8 cellular contexts compared by ENCODE assay signal in genomic region chr11:120337133-120337895, GRCh38. TPM values are rescaled to one million over a fixed set of nuclear protein-coding genes. Genes with fewer than 3 reads are reported as not detected.
DNase-seq lines count a peak whose midpoint lies in the region; ATAC-seq and TF ChIP-seq lines count a peak whose summit lies in the region.

No MANE protein-coding gene starts in this region.

- no peaks in the 10 kb centered on the region for H3K36me3 ChIP-seq in DOHH2 (ENCODE audit: control insufficient read depth, low read length)
- no peaks in the 10 kb centered on the region for H3K36me3 ChIP-seq in HUES48 (ENCODE audit: control insufficient read depth, insufficient read depth, low read length)

- peak overlapping the region; percentile 80 for H3K27ac Mint-ChIP-seq in activated CD8-positive, alpha-beta memory T cell treated with anti-CD3 and anti-CD28 coated beads, Interleukin-2, amount 10 ng/mL, durations not matched to agents 7 days and 5 days
- H3K27ac Mint-ChIP-seq in neural crest cell (ENCODE audit: unreplicated experiment), result peak overlapping the region; percentile 89

- H3K4me2 ChIP-seq in DOHH2 (ENCODE audit: low read length), result peak overlapping the region; percentile 69

- CTCF ChIA-PET in activated CD8-positive, alpha-beta memory T cell treated with anti-CD3 and anti-CD28 coated beads, Interleukin-2, amount 10 ng/mL, durations not matched to agents 7 days and 5 days (lab: Charles Lee), result interaction anchor here (0.7 to 1.2 kb wide), 4 partner anchors 35 to 115 kb away, joined by 3 to 4 read pairs (median 3); no protein-coding TSS in a partner anchor

- peaks cover 20% of the 10 kb centered on the region for H4K20me1 ChIP-seq in DOHH2 (ENCODE audit: control insufficient read depth, insufficient read depth, low read depth, low read length)

- H3K4me1 ChIP-seq in DOHH2 (ENCODE audit: control insufficient read depth, low read length) (peaks cover 27% of the 10 kb centered on the region), HUES48 (ENCODE audit: control insufficient read depth, insufficient read depth, low read length) (peaks cover 28% of the 10 kb centered on the region)

- peaks cover 1% of the 10 kb centered on the region for H3K9me3 Mint-ChIP-seq in activated CD8-positive, alpha-beta memory T cell treated with anti-CD3 and anti-CD28 coated beads, Interleukin-2, amount 10 ng/mL, durations not matched to agents 7 days and 5 days (ENCODE audit: low read depth)
- no peaks in the 10 kb centered on the region for H3K9me3 Mint-ChIP-seq in neural crest cell

- TF ChIP-seq CTCF in DOHH2 (IDR thresholded peaks at IDR 0.05; ENCODE audit: low read depth, low read length, poor library complexity, severe bottlenecking) (no peak), neural crest cell (conservative IDR thresholded peaks at IDR 0.05) (no peak), GM10266 (IDR thresholded peaks at IDR 0.05; ENCODE audit: control insufficient read depth, insufficient read depth, low read depth, missing control alignments) (no peak)

- peaks cover 22% of the 10 kb centered on the region for H3K27me3 Mint-ChIP-seq in activated CD8-positive, alpha-beta memory T cell treated with anti-CD3 and anti-CD28 coated beads, Interleukin-2, amount 10 ng/mL, durations not matched to agents 7 days and 5 days
- no peaks in the 10 kb centered on the region for H3K27me3 Mint-ChIP-seq in neural crest cell (ENCODE audit: low read depth)

- H3K27ac ChIP-seq in DOHH2 (ENCODE audit: low read depth, low read length) (no peak overlapping the region), HUES48 (ENCODE audit: low read depth, low read length) (peak overlapping the region; percentile 87)

- peaks cover 9% of the 10 kb centered on the region for H3F3A ChIP-seq in DOHH2 (ENCODE audit: control insufficient read depth, insufficient read depth)

- H3K9ac ChIP-seq in HUES48 (ENCODE audit: low read depth, low read length), result peak overlapping the region; percentile 67

- H3K79me2 ChIP-seq in DOHH2 (ENCODE audit: control insufficient read depth, low read length), result peaks cover 45% of the 10 kb centered on the region

- no peaks in the 10 kb centered on the region for H3K9me2 ChIP-seq in DOHH2 (replicated peaks; ENCODE audit: control insufficient read depth, low read length)

- no peak for ATAC-seq in activated CD8-positive, alpha-beta memory T cell treated with anti-CD3 and anti-CD28 coated beads, Interleukin-2, amount 10 ng/mL, durations not matched to agents 7 days and 5 days
- ATAC-seq in GM21576 (IDR thresholded peaks at IDR 0.05; ENCODE audit: unreplicated experiment) (no peak), GM18870 (IDR thresholded peaks at IDR 0.05; ENCODE audit: unreplicated experiment) (no peak)

- peaks cover 18% of the 10 kb centered on the region for H3K36me3 Mint-ChIP-seq in activated CD8-positive, alpha-beta memory T cell treated with anti-CD3 and anti-CD28 coated beads, Interleukin-2, amount 10 ng/mL, durations not matched to agents 7 days and 5 days
- H3K36me3 Mint-ChIP-seq in neural crest cell (ENCODE audit: low read depth), result no peaks in the 10 kb centered on the region

- H3K4me1 Mint-ChIP-seq in activated CD8-positive, alpha-beta memory T cell treated with anti-CD3 and anti-CD28 coated beads, Interleukin-2, amount 10 ng/mL, durations not matched to agents 7 days and 5 days, result peaks cover 68% of the 10 kb centered on the region
- peaks cover 42% of the 10 kb centered on the region for H3K4me1 Mint-ChIP-seq in neural crest cell

- peak overlapping the region; percentile 99 for H3K4me3 Mint-ChIP-seq in activated CD8-positive, alpha-beta memory T cell treated with anti-CD3 and anti-CD28 coated beads, Interleukin-2, amount 10 ng/mL, durations not matched to agents 7 days and 5 days
- H3K4me3 Mint-ChIP-seq in neural crest cell, result peak overlapping the region; percentile 97

- H3K27me3 ChIP-seq in DOHH2 (ENCODE audit: control insufficient read depth, low read length) (peaks cover 47% of the 10 kb centered on the region), HUES48 (ENCODE audit: control insufficient read depth, insufficient read depth, low read length) (no peaks in the 10 kb centered on the region)

- peak; percentile 48 for DNase-seq in activated CD8-positive, alpha-beta memory T cell treated with anti-CD3 and anti-CD28 coated beads, Interleukin-2, amount 10 ng/mL, durations not matched to agents 7 days and 5 days
- DNase-seq in fibroblast of peridontal ligament (ENCODE audit: extremely low read depth) (peak; percentile 36), neural crest cell (ENCODE audit: low read depth, low spot score) (no peak), GM10266 (ENCODE audit: extremely low spot score) (no peak)

- H3K9me3 ChIP-seq in DOHH2 (ENCODE audit: control insufficient read depth, insufficient read depth, low read length) (no peaks in the 10 kb centered on the region), HUES48 (ENCODE audit: control insufficient read depth, insufficient read depth, low read length) (no peaks in the 10 kb centered on the region)

- H3K4me3 ChIP-seq in DOHH2 (ENCODE audit: low read length), result peak overlapping the region; percentile 75
- peak overlapping the region; percentile 87 for H3K4me3 ChIP-seq in HUES48 (ENCODE audit: low read depth, low read length)

RNA-seq across cellular contexts. Expression of gene ARHGEF12, which starts 1.1 kb away (rescaled TPM):
- 10 to 100 TPM; 44.6 to 61.1 TPM for total RNA-seq in activated CD8-positive, alpha-beta memory T cell treated with anti-CD3 and anti-CD28 coated beads, Interleukin-2, amount 10 ng/mL, durations not matched to agents 7 days and 5 days
- total RNA-seq in neural crest cell, result 66.1 and 66.2 TPM in 2 replicates

RNA-seq across cellular contexts. Expression of gene TLCD5, which starts 12.2 kb away (rescaled TPM):
- 1 to 10 TPM; 1.4 to 4.0 TPM for total RNA-seq in activated CD8-positive, alpha-beta memory T cell treated with anti-CD3 and anti-CD28 coated beads, Interleukin-2, amount 10 ng/mL, durations not matched to agents 7 days and 5 days
- 16.7 and 16.8 TPM in 2 replicates for total RNA-seq in neural crest cell

Comparison
In these comparisons a context has a peak if more than half of its experiments do, and no peak if none do; other contexts are left out.
1. DNase-seq: peak in activated CD8-positive, alpha-beta memory T cell treated with anti-CD3 and anti-CD28 coated beads, Interleukin-2, amount 10 ng/mL, durations not matched to agents 7 days and 5 days (single experiment) and fibroblast of peridontal ligament (single experiment); none in neural crest cell (single experiment) and GM10266 (single experiment).